20 cellular contexts compared by ENCODE assay signal in genomic region chr14:99121027-99121875, GRCh38.
"Had no signal": no experiment of that assay in that cellular context is flagged by ENCODE, and none has a peak within 500 bp of the region (broad histone marks: within the 10 kb centered on the region; RNA-seq: fewer than 3 reads in every experiment).

No MANE protein-coding gene starts in this region.

- H3K36me3 ChIP-seq: neural progenitor cell, ovary, upper lobe of right lung had no signal

- H3K9me3 Mint-ChIP-seq: activated naive CD8-positive, alpha-beta T cell treated with anti-CD3 and anti-CD28 coated beads, Interleukin-2, amount 50 U/mL, for 24 hours; brain; immature natural killer cell; T-helper 2 cell treated with Interferon-gamma antibody and Interleukin-4, amounts not matched to agents 5 μg/mL and 100 μg/mL, for 36 hours; WTC11 had no signal

- H3K27ac Mint-ChIP-seq: activated CD8-positive, alpha-beta T cell treated with anti-CD3 and anti-CD28 coated beads, Interleukin-2, amount 10 ng/mL, durations not matched to agents 7 days and 5 days; activated naive CD8-positive, alpha-beta T cell treated with anti-CD3 and anti-CD28 coated beads, Interleukin-2, amount 50 U/mL, for 24 hours; immature natural killer cell; naive thymus-derived CD4-positive, alpha-beta T cell; neural progenitor cell; stimulated activated memory B cell treated with anti-CD40 and anti-IgM and Interleukin-4, amounts not matched to agents 10 μg/mL and 1 μg/mL and 100 μg/mL, for 72 hours; T-helper 2 cell treated with Interferon-gamma antibody and Interleukin-4, amounts not matched to agents 5 μg/mL and 100 μg/mL, for 36 hours; WTC11 had no signal

- H3K27ac ChIP-seq: neural progenitor cell, ovary, upper lobe of right lung had no signal

- H3K27me3 Mint-ChIP-seq: brain had no signal

- H3K36me3 Mint-ChIP-seq: brain; immature natural killer cell; neural progenitor cell; stimulated activated memory B cell treated with anti-CD40 and anti-IgM and Interleukin-4, amounts not matched to agents 10 μg/mL and 1 μg/mL and 100 μg/mL, for 72 hours; WTC11 had no signal

- H3K4me3 Mint-ChIP-seq: activated CD8-positive, alpha-beta T cell treated with anti-CD3 and anti-CD28 coated beads, Interleukin-2, amount 10 ng/mL, durations not matched to agents 7 days and 5 days; activated naive CD8-positive, alpha-beta T cell treated with anti-CD3 and anti-CD28 coated beads, Interleukin-2, amount 50 U/mL, for 24 hours; brain; immature natural killer cell; naive thymus-derived CD4-positive, alpha-beta T cell; neural progenitor cell; stimulated activated memory B cell treated with anti-CD40 and anti-IgM and Interleukin-4, amounts not matched to agents 10 μg/mL and 1 μg/mL and 100 μg/mL, for 72 hours; T-helper 2 cell treated with Interferon-gamma antibody and Interleukin-4, amounts not matched to agents 5 μg/mL and 100 μg/mL, for 36 hours; WTC11 had no signal

- H3K27me3 ChIP-seq: neural progenitor cell, ovary had no signal

- H3K4me1 Mint-ChIP-seq: stimulated activated memory B cell treated with anti-CD40 and anti-IgM and Interleukin-4, amounts not matched to agents 10 μg/mL and 1 μg/mL and 100 μg/mL, for 72 hours had no signal

- H3K4me1 ChIP-seq: neural progenitor cell, upper lobe of right lung had no signal

- H3K9me3 ChIP-seq: ovary, SK-N-SH, upper lobe of right lung had no signal

- H3K4me3 ChIP-seq: neural progenitor cell, ovary, upper lobe of right lung had no signal

- DNase-seq: activated CD4-positive, alpha-beta T cell treated with anti-CD3 and anti-CD28 coated beads for 48 hours; activated CD8-positive, alpha-beta T cell treated with anti-CD3 and anti-CD28 coated beads, Interleukin-2, amount 10 ng/mL, durations not matched to agents 7 days and 5 days; activated naive CD4-positive, alpha-beta T cell treated with Interleukin-2 at 50 U/mL for 16 hours; activated naive CD8-positive, alpha-beta T cell treated with anti-CD3 and anti-CD28 coated beads, Interleukin-2, amount 50 U/mL, for 24 hours; anterior cingulate cortex; central memory CD4-positive, alpha-beta T cell; immature natural killer cell; kidney glomerular epithelial cell; left ventricle myocardium superior; mesenchymal stem cell; naive thymus-derived CD4-positive, alpha-beta T cell; ovary; SK-N-SH; stimulated activated CD4-positive, alpha-beta T cell treated with anti-CD3 and anti-CD28 coated beads, Interleukin-4, amount 100 ng/mL, for 4 hours; upper lobe of right lung had no signal
